9 cellular contexts compared by ENCODE assay signal in genomic region chr20:36792422-36792821, GRCh38. TPM values are rescaled to one million over a fixed set of nuclear protein-coding genes. Genes with fewer than 3 reads are reported as not detected.
DNase-seq lines count a peak whose midpoint lies in the region; ATAC-seq and TF ChIP-seq lines count a peak whose summit lies in the region.
"Had no signal": no experiment of that assay in that cellular context is flagged by ENCODE, and none has a peak within 500 bp of the region (broad histone marks: within the 10 kb centered on the region; RNA-seq: fewer than 3 reads in every experiment).

No MANE protein-coding gene starts in this region.

- ATAC-seq in DND-41 (ENCODE audit: insufficient read depth, low read depth) (peak; percentile 59; the same call in 2 of the 3 replicates), heart left ventricle (peak; percentile 37 to 72 (median 66)), upper lobe of right lung (peak; percentile 37), GM19395 (IDR thresholded peaks at IDR 0.05; ENCODE audit: unreplicated experiment) (no peak)
- no peak for ATAC-seq in CD4-positive, alpha-beta T cell (ENCODE audit: poor library complexity)

- no peak overlapping the region for H3K4me3 ChIP-seq in DND-41 (ENCODE audit: low read depth in 1 of 2, low read length in 2 of 2)
- H3K4me3 ChIP-seq in heart left ventricle: no peak overlapping the region
- H3K4me3 ChIP-seq in upper lobe of right lung: no peak overlapping the region

- no peaks in the 10 kb centered on the region for H3K27me3 ChIP-seq in DND-41 (ENCODE audit: insufficient read depth, low read length, poor library complexity)
- no peaks in the 10 kb centered on the region for H3K27me3 ChIP-seq in heart left ventricle
- no peaks in the 10 kb centered on the region for H3K27me3 ChIP-seq in upper lobe of right lung
- H3K27me3 ChIP-seq in CD4-positive, alpha-beta T cell (ENCODE audit: control insufficient read depth, insufficient read depth, low read length): no peaks in the 10 kb centered on the region

- no peak overlapping the region for H2AFZ ChIP-seq in DND-41 (ENCODE audit: low read depth, low read length)

- no peak overlapping the region for H3K4me3 Mint-ChIP-seq in CD4-positive, alpha-beta T cell
- H3K4me3 Mint-ChIP-seq: T-helper 1 cell treated with Interleukin-12 subunit alpha and Interleukin-12 subunit beta and Interleukin-4 antibody, amounts not matched to agents 30 μg/mL and 1 μg/mL, for 36 hours had no signal

- no peaks in the 10 kb centered on the region for H3K9me3 Mint-ChIP-seq in CD4-positive, alpha-beta T cell
- H3K9me3 Mint-ChIP-seq: T-helper 1 cell treated with Interleukin-12 subunit alpha and Interleukin-12 subunit beta and Interleukin-4 antibody, amounts not matched to agents 30 μg/mL and 1 μg/mL, for 36 hours had no signal

- H3K79me2 ChIP-seq in DND-41 (ENCODE audit: insufficient read depth, low read length): no peaks in the 10 kb centered on the region

- H3K4me1 ChIP-seq in DND-41 (ENCODE audit: insufficient read depth, low read length): no peaks in the 10 kb centered on the region
- H3K4me1 ChIP-seq in heart left ventricle: peaks cover 0 to 17% (median 2%) of the 10 kb centered on the region in 12 donors
- H3K4me1 ChIP-seq in upper lobe of right lung: no peaks in the 10 kb centered on the region

- TF ChIP-seq CTCF in DND-41 (IDR thresholded peaks at IDR 0.05; ENCODE audit: borderline replicate concordance, extremely low read depth, low read length, poor library complexity, severe bottlenecking): peak; percentile 40
- TF ChIP-seq CTCF in heart left ventricle (IDR thresholded peaks at IDR 0.05): peak in 11 of 12 donors; percentile 7 to 59 (median 44)
- peak; percentile 14 for TF ChIP-seq CTCF in upper lobe of right lung (IDR thresholded peaks at IDR 0.05)
- TF ChIP-seq CTCF in CD4-positive, alpha-beta T cell (IDR thresholded peaks at IDR 0.05): no peak

- H3K27me3 Mint-ChIP-seq in CD4-positive, alpha-beta T cell: no peaks in the 10 kb centered on the region

- intact Hi-C loops in heart left ventricle (cut with DNase I): loop anchor here in 7 of 10 donors (2.0 to 10.0 kb wide), 5 partner anchors 35 to 95 kb away; a partner anchor contains a TSS
- intact Hi-C loops in upper lobe of right lung (cut with DNase I): no loop called here
- intact Hi-C loops in CD4-positive, alpha-beta T cell (cut with DNase I, micrococcal nuclease): no loop called here

- no peak overlapping the region for H3K9ac ChIP-seq in DND-41 (ENCODE audit: low read depth, low read length)

- 77 to 82% (median 79%) methylated on average over 3 of the region's 3 CpGs for WGBS in heart left ventricle, 4 donors

- CTCF ChIA-PET in CD4-positive, alpha-beta T cell (lab: Charles Lee): interaction anchor here (0.6 kb wide), 1 partner anchor 76 kb away, joined by 3 read pairs; no protein-coding TSS in a partner anchor

- H3K27ac Mint-ChIP-seq in CD4-positive, alpha-beta T cell: no peak overlapping the region
- H3K27ac Mint-ChIP-seq: T-helper 1 cell treated with Interleukin-12 subunit alpha and Interleukin-12 subunit beta and Interleukin-4 antibody, amounts not matched to agents 30 μg/mL and 1 μg/mL, for 36 hours had no signal

- H3K9me3 ChIP-seq in DND-41 (ENCODE audit: insufficient read depth, low read length, severe bottlenecking) (no peaks in the 10 kb centered on the region), heart left ventricle (no peaks in the 10 kb centered on the region), upper lobe of right lung (no peaks in the 10 kb centered on the region)
- no peaks in the 10 kb centered on the region for H3K9me3 ChIP-seq in CD4-positive, alpha-beta T cell (ENCODE audit: control insufficient read depth, low read length)

- POLR2A ChIA-PET in CD4-positive, alpha-beta T cell (lab: Charles Lee): no interaction called here

- no peaks in the 10 kb centered on the region for H3K36me3 Mint-ChIP-seq in CD4-positive, alpha-beta T cell (ENCODE audit: low read depth)

- no peak overlapping the region for H3K27ac ChIP-seq in DND-41 (ENCODE audit: low read length)
- H3K27ac ChIP-seq in heart left ventricle: no peak overlapping the region
- no peak overlapping the region for H3K27ac ChIP-seq in upper lobe of right lung
- no peak overlapping the region for H3K27ac ChIP-seq in CD4-positive, alpha-beta T cell (ENCODE audit: low read depth, low read length)

- no peaks in the 10 kb centered on the region for H4K20me1 ChIP-seq in DND-41 (ENCODE audit: insufficient read depth, low read length)

- DNase-seq in DND-41 (peak; percentile 28), HUDEP-2 (lab: John Stamatoyannopoulos, UW; ENCODE audit: unreplicated experiment in 76 of 76) (peak in 50 of 76 experiments; percentile 3 to 63 (median 22)), T1000 (lab: John Stamatoyannopoulos, UW) (peak; percentile 53), heart left ventricle (peak in 4 of 5 donors; percentile 41 to 66 (median 65)), upper lobe of right lung (no peak), GF-D8 (lab: John Stamatoyannopoulos, UW) (no peak)
- DNase-seq in CD4-positive, alpha-beta T cell: no peak

- H3K4me2 ChIP-seq in DND-41 (ENCODE audit: insufficient read depth, low read length): no peak overlapping the region

- no peak for TF ChIP-seq POLR2A in heart left ventricle (IDR thresholded peaks at IDR 0.05)

- H3K36me3 ChIP-seq in DND-41 (ENCODE audit: insufficient read depth, low read length): peaks cover 58% of the 10 kb centered on the region
- H3K36me3 ChIP-seq in heart left ventricle: peaks cover 4 to 98% (median 75%) of the 10 kb centered on the region in 9 donors
- H3K36me3 ChIP-seq in upper lobe of right lung: peaks cover 55% of the 10 kb centered on the region

- H3K4me1 Mint-ChIP-seq in CD4-positive, alpha-beta T cell (ENCODE audit: low read depth): no peaks in the 10 kb centered on the region

RNA-seq across cellular contexts. Expression of gene DSN1, which starts 18.9 kb away (rescaled TPM):
- 1 to 10 TPM; 3.7 to 6.2 (median 4.9) TPM for total RNA-seq in heart left ventricle
- polyA plus RNA-seq in heart left ventricle: 1 to 10 TPM; 3.2 to 7.0 TPM
- total RNA-seq in upper lobe of right lung: 7.5 TPM
- 10 to 100 TPM; 10.5 to 14.3 TPM for total RNA-seq in CD4-positive, alpha-beta T cell

RNA-seq across cellular contexts. Expression of gene NDRG3, which starts 46.5 kb away (rescaled TPM):
- total RNA-seq in heart left ventricle: 10 to 100 TPM; 17.3 to 34.8 (median 31.1) TPM
- 10 to 100 TPM; 21.1 to 22.2 TPM for polyA plus RNA-seq in heart left ventricle
- total RNA-seq in upper lobe of right lung: 30.3 TPM
- total RNA-seq in CD4-positive, alpha-beta T cell: 10 to 100 TPM; 17.3 to 17.5 TPM

Comparison
In these comparisons a context has a peak if more than half of its experiments do, and no peak if none do; other contexts are left out.
1. ATAC-seq: peak in DND-41 (single experiment), heart left ventricle (4 of 4) and upper lobe of right lung (single experiment); none in GM19395 (single experiment) and CD4-positive, alpha-beta T cell (single experiment).
2. DNase-seq: peak in DND-41 (single experiment), HUDEP-2 (50 of 76), T1000 (single experiment) and heart left ventricle (4 of 5); none in upper lobe of right lung (single experiment), CD4-positive, alpha-beta T cell (0 of 10) and GF-D8 (single experiment).
3. intact Hi-C loops: an anchor here in heart left ventricle (2.0 to 10.0 kb wide); none called in upper lobe of right lung and CD4-positive, alpha-beta T cell.